Comparison of ENCODE assay signal across 12 cellular contexts in genomic region chr4:109945056-109945455, GRCh38. TPM values are rescaled to one million over a fixed set of nuclear protein-coding genes. Genes with fewer than 3 reads are reported as not detected.
A peak's percentile ranks its signal among the peaks of the same experiment; 100 is the strongest.
DNase-seq lines count a peak whose midpoint lies in the region; ATAC-seq and TF ChIP-seq lines count a peak whose summit lies in the region.
"Had no signal": no experiment of that assay in that cellular context is flagged by ENCODE, and none has a peak within 500 bp of the region (broad histone marks: within the 10 kb centered on the region; RNA-seq: fewer than 3 reads in every experiment).

No MANE protein-coding gene starts in this region.

- peaks cover 18% of the 10 kb centered on the region for H3K4me1 Mint-ChIP-seq in activated CD8-positive, alpha-beta T cell treated with anti-CD3 and anti-CD28 coated beads for 36 hours (ENCODE audit: low read depth)
- H3K4me1 Mint-ChIP-seq in activated CD8-positive, alpha-beta T cell treated with anti-CD3 and anti-CD28 coated beads, Interleukin-2, amount 10 ng/mL, durations not matched to agents 7 days and 5 days (ENCODE audit: low read depth), result no peaks in the 10 kb centered on the region
- H3K4me1 Mint-ChIP-seq: central memory CD8-positive, alpha-beta T cell had no signal

- intact Hi-C loops in activated CD8-positive, alpha-beta T cell treated with anti-CD3 and anti-CD28 coated beads for 36 hours (cut with micrococcal nuclease), result no loop called here
- intact Hi-C loops in ovary (cut with DNase I), result no loop called here

- DNase-seq in activated CD8-positive, alpha-beta T cell treated with anti-CD3 and anti-CD28 coated beads for 36 hours, result peak; percentile 61
- DNase-seq in activated CD8-positive, alpha-beta T cell treated with anti-CD3 and anti-CD28 coated beads, Interleukin-2, amount 10 ng/mL, durations not matched to agents 7 days and 5 days, result no peak
- DNase-seq in RWPE2 (ENCODE audit: low spot score) (no peak), fibroblast of mammary gland (ENCODE audit: low read depth) (peak; percentile 38), SKM-1 (lab: John Stamatoyannopoulos, UW; ENCODE audit: unreplicated experiment) (no peak), brain microvascular endothelial cell (no peak), ovary (no peak)
- peak; percentile 39 to 53 for DNase-seq in stimulated activated CD8-positive, alpha-beta memory T cell treated with anti-CD3 and anti-CD28 coated beads, Interleukin-7, amount 100 ng/mL, for 48 hours (ENCODE audit: extremely low read depth in 1 of 2, low read depth in 1 of 2)
- DNase-seq: NCI-H82 had no signal

- H3K9me3 ChIP-seq in RWPE2 (ENCODE audit: severe bottlenecking) (no peaks in the 10 kb centered on the region), ovary (no peaks in the 10 kb centered on the region)

- H3K4me1 ChIP-seq in RWPE2 (ENCODE audit: insufficient read depth, poor library complexity, severe bottlenecking) (peaks cover 5% of the 10 kb centered on the region), ovary (ENCODE audit: insufficient read depth) (no peaks in the 10 kb centered on the region)

- WGBS in ovary, 3 donors, result 74 to 91% (median 85%) methylated on average over 4 of the region's 4 CpGs

- H3K27ac ChIP-seq in RWPE2 (ENCODE audit: poor library complexity, severe bottlenecking) (no peak overlapping the region), brain microvascular endothelial cell (no peak overlapping the region), ovary (no peak overlapping the region)

- no peak for TF ChIP-seq EP300 in ovary (IDR thresholded peaks at IDR 0.05)

- peaks cover 3% of the 10 kb centered on the region for H3K27me3 Mint-ChIP-seq in activated CD8-positive, alpha-beta T cell treated with anti-CD3 and anti-CD28 coated beads for 36 hours
- H3K27me3 Mint-ChIP-seq in activated CD8-positive, alpha-beta T cell treated with anti-CD3 and anti-CD28 coated beads, Interleukin-2, amount 10 ng/mL, durations not matched to agents 7 days and 5 days (ENCODE audit: low read depth), result peaks cover 7% of the 10 kb centered on the region
- H3K27me3 Mint-ChIP-seq: central memory CD8-positive, alpha-beta T cell had no signal

- no peaks in the 10 kb centered on the region for H3K9me3 Mint-ChIP-seq in activated CD8-positive, alpha-beta T cell treated with anti-CD3 and anti-CD28 coated beads for 36 hours
- no peaks in the 10 kb centered on the region for H3K9me3 Mint-ChIP-seq in activated CD8-positive, alpha-beta T cell treated with anti-CD3 and anti-CD28 coated beads, Interleukin-2, amount 10 ng/mL, durations not matched to agents 7 days and 5 days (ENCODE audit: insufficient read depth)
- H3K9me3 Mint-ChIP-seq: central memory CD8-positive, alpha-beta T cell had no signal

- TF ChIP-seq POLR2A in ovary (IDR thresholded peaks at IDR 0.05), result no peak

- H3K27me3 ChIP-seq in RWPE2 (ENCODE audit: insufficient read depth, poor library complexity, severe bottlenecking), result no peaks in the 10 kb centered on the region
- no peaks in the 10 kb centered on the region for H3K27me3 ChIP-seq in brain microvascular endothelial cell (replicated peaks)
- no peaks in the 10 kb centered on the region for H3K27me3 ChIP-seq in ovary

- CTCF ChIA-PET in activated CD8-positive, alpha-beta T cell treated with anti-CD3 and anti-CD28 coated beads for 36 hours (lab: Charles Lee), result no interaction called here
- CTCF ChIA-PET in activated CD8-positive, alpha-beta T cell treated with anti-CD3 and anti-CD28 coated beads, Interleukin-2, amount 10 ng/mL, durations not matched to agents 7 days and 5 days (lab: Charles Lee), result no interaction called here

- H3K36me3 ChIP-seq in RWPE2 (ENCODE audit: low read depth) (no peaks in the 10 kb centered on the region), brain microvascular endothelial cell (replicated peaks) (no peaks in the 10 kb centered on the region), ovary (no peaks in the 10 kb centered on the region)

- in situ Hi-C loops in brain microvascular endothelial cell (cut with HindIII; ENCODE audit: low pct_ligation_motif_present, low sequenced_read_pairs), result no loop called here

- peak; percentile 70 for ATAC-seq in activated CD8-positive, alpha-beta T cell treated with anti-CD3 and anti-CD28 coated beads for 36 hours
- no peak for ATAC-seq in activated CD8-positive, alpha-beta T cell treated with anti-CD3 and anti-CD28 coated beads, Interleukin-2, amount 10 ng/mL, durations not matched to agents 7 days and 5 days
- peak; percentile 64 for ATAC-seq in RWPE2 (ENCODE audit: low read depth)
- ATAC-seq: GM12878 had no signal

- H3K36me3 Mint-ChIP-seq in activated CD8-positive, alpha-beta T cell treated with anti-CD3 and anti-CD28 coated beads for 36 hours (ENCODE audit: low read depth), result no peaks in the 10 kb centered on the region
- H3K36me3 Mint-ChIP-seq in activated CD8-positive, alpha-beta T cell treated with anti-CD3 and anti-CD28 coated beads, Interleukin-2, amount 10 ng/mL, durations not matched to agents 7 days and 5 days (ENCODE audit: low read depth), result no peaks in the 10 kb centered on the region

- H3K4me3 Mint-ChIP-seq in activated CD8-positive, alpha-beta T cell treated with anti-CD3 and anti-CD28 coated beads for 36 hours, result no peak overlapping the region
- no peak overlapping the region for H3K4me3 Mint-ChIP-seq in activated CD8-positive, alpha-beta T cell treated with anti-CD3 and anti-CD28 coated beads, Interleukin-2, amount 10 ng/mL, durations not matched to agents 7 days and 5 days
- H3K4me3 Mint-ChIP-seq: central memory CD8-positive, alpha-beta T cell had no signal

- no peak overlapping the region for H3K4me3 ChIP-seq in RWPE2 (ENCODE audit: severe bottlenecking)
- H3K4me3 ChIP-seq in fibroblast of mammary gland (ENCODE audit: control insufficient read depth, low read depth, low read length), result no peak overlapping the region
- no peak overlapping the region for H3K4me3 ChIP-seq in brain microvascular endothelial cell (ENCODE audit: low read depth, low read length)
- no peak overlapping the region for H3K4me3 ChIP-seq in ovary
- H3K4me3 ChIP-seq: GM12878 had no signal

- no peak overlapping the region for H3K27ac Mint-ChIP-seq in activated CD8-positive, alpha-beta T cell treated with anti-CD3 and anti-CD28 coated beads for 36 hours
- H3K27ac Mint-ChIP-seq in activated CD8-positive, alpha-beta T cell treated with anti-CD3 and anti-CD28 coated beads, Interleukin-2, amount 10 ng/mL, durations not matched to agents 7 days and 5 days, result no peak overlapping the region

- TF ChIP-seq CTCF in activated CD8-positive, alpha-beta T cell treated with anti-CD3 and anti-CD28 coated beads for 36 hours (IDR thresholded peaks at IDR 0.05), result no peak
- no peak for TF ChIP-seq CTCF in RWPE2 (IDR thresholded peaks at IDR 0.05; ENCODE audit: poor library complexity, severe bottlenecking)
- no peak for TF ChIP-seq CTCF in fibroblast of mammary gland (conservative IDR thresholded peaks at IDR 0.05; ENCODE audit: control insufficient read depth, insufficient read depth, low read depth, low read length)
- TF ChIP-seq CTCF in brain microvascular endothelial cell (IDR thresholded peaks at IDR 0.05; ENCODE audit: low read depth, low read length, missing control alignments), result no peak
- TF ChIP-seq CTCF in ovary (IDR thresholded peaks at IDR 0.05), result no peak

- POLR2A ChIA-PET in activated CD8-positive, alpha-beta T cell treated with anti-CD3 and anti-CD28 coated beads for 36 hours (lab: Charles Lee), result no interaction called here
- POLR2A ChIA-PET in activated CD8-positive, alpha-beta T cell treated with anti-CD3 and anti-CD28 coated beads, Interleukin-2, amount 10 ng/mL, durations not matched to agents 7 days and 5 days (lab: Charles Lee), result no interaction called here

RNA-seq across cellular contexts. Expression of gene EGF, which starts 32.4 kb away (rescaled TPM):
- total RNA-seq in activated CD8-positive, alpha-beta T cell treated with anti-CD3 and anti-CD28 coated beads for 36 hours, result not detected
- total RNA-seq in activated CD8-positive, alpha-beta T cell treated with anti-CD3 and anti-CD28 coated beads, Interleukin-2, amount 10 ng/mL, durations not matched to agents 7 days and 5 days, result not detected
- total RNA-seq in ovary, result under 1 TPM in 4 of 7 donors, not detected in 3; 0.12 to 0.87 (median 0.32) TPM
- polyA plus RNA-seq in ovary, result under 1 TPM in 1 of 2 donors, not detected in 1; 0.22 TPM
- total RNA-seq: osteocyte had no signal

Comparison
In these comparisons a context has a peak if more than half of its experiments do, and no peak if none do; other contexts are left out.
1. DNase-seq: peak in activated CD8-positive, alpha-beta T cell treated with anti-CD3 and anti-CD28 coated beads for 36 hours (single experiment), fibroblast of mammary gland (single experiment) and stimulated activated CD8-positive, alpha-beta memory T cell treated with anti-CD3 and anti-CD28 coated beads, Interleukin-7, amount 100 ng/mL, for 48 hours (2 of 2); none in activated CD8-positive, alpha-beta T cell treated with anti-CD3 and anti-CD28 coated beads, Interleukin-2, amount 10 ng/mL, durations not matched to agents 7 days and 5 days (single experiment), RWPE2 (single experiment), SKM-1 (single experiment), brain microvascular endothelial cell (single experiment) and ovary (0 of 5).